13 cellular contexts compared by ENCODE assay signal in genomic region chr4:185709802-185710486, GRCh38.
A peak's percentile ranks its signal among the peaks of the same experiment; 100 is the strongest.
DNase-seq lines count a peak whose midpoint lies in the region; ATAC-seq and TF ChIP-seq lines count a peak whose summit lies in the region.
"Had no signal": no experiment of that assay in that cellular context is flagged by ENCODE, and none has a peak within 500 bp of the region (broad histone marks: within the 10 kb centered on the region; RNA-seq: fewer than 3 reads in every experiment).

No MANE protein-coding gene starts in this region.

- H3K27ac Mint-ChIP-seq in CD8-positive, alpha-beta T cell = no peak overlapping the region
- H3K27ac Mint-ChIP-seq: activated CD4-positive, alpha-beta memory T cell treated with anti-CD3 and anti-CD28 coated beads, Interleukin-2, amount 10 ng/mL, durations not matched to agents 7 days and 5 days had no signal

- no peak overlapping the region for H3K23ac ChIP-seq in IMR-90 (ENCODE audit: low read depth, low read length)

- ATAC-seq in IMR-90 (ENCODE audit: low read depth) (no peak), HG03108 (IDR thresholded peaks at IDR 0.05; ENCODE audit: unreplicated experiment) (no peak), HG03175 (IDR thresholded peaks at IDR 0.05; ENCODE audit: unreplicated experiment) (no peak)
- ATAC-seq in CD8-positive, alpha-beta T cell = no peak

- no peaks in the 10 kb centered on the region for H3K79me1 ChIP-seq in IMR-90 (ENCODE audit: low read depth in 1 of 2, low read length in 2 of 2)

- H2BK120ac ChIP-seq in IMR-90 (ENCODE audit: low read depth, low read length) = no peak overlapping the region

- H4K20me1 ChIP-seq in IMR-90 (ENCODE audit: insufficient read depth, low read length) = no peaks in the 10 kb centered on the region

- H3K27me3 Mint-ChIP-seq in CD8-positive, alpha-beta T cell (ENCODE audit: low read depth) = peaks cover 28% of the 10 kb centered on the region
- H3K27me3 Mint-ChIP-seq: activated CD4-positive, alpha-beta memory T cell treated with anti-CD3 and anti-CD28 coated beads, Interleukin-2, amount 10 ng/mL, durations not matched to agents 7 days and 5 days had no signal

- no peaks in the 10 kb centered on the region for H3K9me3 Mint-ChIP-seq in CD8-positive, alpha-beta T cell
- H3K9me3 Mint-ChIP-seq: activated CD4-positive, alpha-beta memory T cell treated with anti-CD3 and anti-CD28 coated beads, Interleukin-2, amount 10 ng/mL, durations not matched to agents 7 days and 5 days had no signal

- in situ Hi-C loops in IMR-90 (cut with MboI; ENCODE audit: low sequenced_read_pairs) = no loop called here
- in situ Hi-C loops in brain microvascular endothelial cell (cut with HindIII; ENCODE audit: low pct_ligation_motif_present, low sequenced_read_pairs) = no loop called here

- no peak overlapping the region for H3K18ac ChIP-seq in IMR-90 (ENCODE audit: low read depth, low read length)

- H3K9me3 ChIP-seq in IMR-90 (ENCODE audit: control insufficient read depth, insufficient read depth, low read length) (no peaks in the 10 kb centered on the region), suprapubic skin (no peaks in the 10 kb centered on the region)
- no peaks in the 10 kb centered on the region for H3K9me3 ChIP-seq in CD8-positive, alpha-beta T cell (ENCODE audit: low read length)
- H3K9me3 ChIP-seq: gastrocnemius medialis had no signal

- no peaks in the 10 kb centered on the region for H3K36me3 Mint-ChIP-seq in CD8-positive, alpha-beta T cell
- H3K36me3 Mint-ChIP-seq: CD4-positive, CD25-positive, alpha-beta regulatory T cell had no signal

- TF ChIP-seq RAD21 in IMR-90 (IDR thresholded peaks at IDR 0.05; ENCODE audit: low read length) = no peak

- no peak overlapping the region for H2AK5ac ChIP-seq in IMR-90 (ENCODE audit: low read depth, low read length)

- TF ChIP-seq POLR2A in IMR-90 (IDR thresholded peaks at IDR 0.05; ENCODE audit: low read depth, low read length) = no peak
- no peak for TF ChIP-seq POLR2A in suprapubic skin (IDR thresholded peaks at IDR 0.05)

- TF ChIP-seq EP300 in suprapubic skin (IDR thresholded peaks at IDR 0.05) = no peak

- no peak overlapping the region for H2AK9ac ChIP-seq in IMR-90 (replicated peaks; ENCODE audit: low read depth, low read length, poor library complexity)

- no peak overlapping the region for H2BK20ac ChIP-seq in IMR-90 (ENCODE audit: low read depth, low read length)

- dilution Hi-C loops in IMR-90 (cut with HindIII; ENCODE audit: low sequenced_read_pairs, unreplicated experiment) = no loop called here

- H3K4me3 Mint-ChIP-seq in CD8-positive, alpha-beta T cell = no peak overlapping the region
- H3K4me3 Mint-ChIP-seq: activated CD4-positive, alpha-beta memory T cell treated with anti-CD3 and anti-CD28 coated beads, Interleukin-2, amount 10 ng/mL, durations not matched to agents 7 days and 5 days; CD4-positive, CD25-positive, alpha-beta regulatory T cell had no signal

- H3K4me3 ChIP-seq in IMR-90 (ENCODE audit: insufficient read depth, low read depth, low read length) (no peak overlapping the region), brain microvascular endothelial cell (ENCODE audit: low read depth, low read length) (no peak overlapping the region), suprapubic skin (no peak overlapping the region)
- no peak overlapping the region for H3K4me3 ChIP-seq in CD8-positive, alpha-beta T cell (ENCODE audit: low read depth, low read length)
- H3K4me3 ChIP-seq: gastrocnemius medialis, tibial nerve had no signal

- H3K36me3 ChIP-seq in IMR-90 (ENCODE audit: control insufficient read depth, insufficient read depth, low read length) = no peaks in the 10 kb centered on the region
- H3K36me3 ChIP-seq in brain microvascular endothelial cell (replicated peaks) = no peaks in the 10 kb centered on the region
- no peaks in the 10 kb centered on the region for H3K36me3 ChIP-seq in suprapubic skin
- no peaks in the 10 kb centered on the region for H3K36me3 ChIP-seq in CD8-positive, alpha-beta T cell (ENCODE audit: insufficient read depth, low read length)
- H3K36me3 ChIP-seq: gastrocnemius medialis, tibial nerve had no signal

- H3K9me1 ChIP-seq in IMR-90 (ENCODE audit: insufficient read depth, low read length) = no peaks in the 10 kb centered on the region

- H3K4me2 ChIP-seq in IMR-90 (ENCODE audit: low read depth, low read length) = no peak overlapping the region

- intact Hi-C loops in IMR-90 (cut with micrococcal nuclease) = no loop called here
- intact Hi-C loops in CD8-positive, alpha-beta T cell (cut with DNase I, micrococcal nuclease) = no loop called here

- no peak overlapping the region for H2BK15ac ChIP-seq in IMR-90 (ENCODE audit: low read depth, low read length)

- no peak overlapping the region for H2AFZ ChIP-seq in IMR-90 (replicated peaks; ENCODE audit: low read length, poor library complexity)

- H4K5ac ChIP-seq in IMR-90 (ENCODE audit: low read depth, low read length) = no peak overlapping the region

- WGBS in IMR-90 (ENCODE audit: extremely low coverage in 2 of 2, insufficient read length in 1 of 2), 2 experiments = 78% methylated on average over 3 of the region's 8 CpGs; no CpG with 5 or more reads in 1 of the 2 experiments
- 76% methylated on average over 8 of the region's 8 CpGs for WGBS in suprapubic skin

- CTCF ChIA-PET in IMR-90 (lab: Yijun Ruan, JAX) = no interaction called here
- CTCF ChIA-PET in CD8-positive, alpha-beta T cell (lab: Charles Lee) = no interaction called here

- no peak overlapping the region for H3K4ac ChIP-seq in IMR-90 (ENCODE audit: low read depth, low read length)

- no peak overlapping the region for H4K91ac ChIP-seq in IMR-90 (ENCODE audit: insufficient read depth, low read depth, low read length)

- H3K9ac ChIP-seq in IMR-90 (ENCODE audit: low read depth, low read length) = no peak overlapping the region

- POLR2A ChIA-PET in IMR-90 (lab: Charles Lee; ENCODE audit: unreplicated experiment) = no interaction called here
- POLR2A ChIA-PET in CD8-positive, alpha-beta T cell (lab: Charles Lee) = no interaction called here

- H3K4me1 Mint-ChIP-seq in CD8-positive, alpha-beta T cell (ENCODE audit: low read depth) = no peaks in the 10 kb centered on the region
- H3K4me1 Mint-ChIP-seq: activated CD4-positive, alpha-beta memory T cell treated with anti-CD3 and anti-CD28 coated beads, Interleukin-2, amount 10 ng/mL, durations not matched to agents 7 days and 5 days; CD4-positive, CD25-positive, alpha-beta regulatory T cell had no signal

- H3K27me3 ChIP-seq in IMR-90 (ENCODE audit: control insufficient read depth, insufficient read depth, low read length) (peaks cover 3% of the 10 kb centered on the region; the same call in 1 of the 2 replicates), brain microvascular endothelial cell (replicated peaks) (no peaks in the 10 kb centered on the region), suprapubic skin (no peaks in the 10 kb centered on the region)
- no peaks in the 10 kb centered on the region for H3K27me3 ChIP-seq in CD8-positive, alpha-beta T cell (ENCODE audit: insufficient read depth, low read length)
- H3K27me3 ChIP-seq: gastrocnemius medialis, tibial nerve had no signal

- DNase-seq in IMR-90 (no peak), brain microvascular endothelial cell (peak; percentile 72), iris pigment epithelial cell (ENCODE audit: low read depth) (peak; percentile 88), suprapubic skin (ENCODE audit: low spot score in 2 of 2) (no peak)
- no peak for DNase-seq in CD8-positive, alpha-beta T cell
- DNase-seq: activated CD4-positive, alpha-beta memory T cell treated with anti-CD3 and anti-CD28 coated beads, Interleukin-2, amount 10 ng/mL, durations not matched to agents 7 days and 5 days; CD4-positive, CD25-positive, alpha-beta regulatory T cell; GF-D8; NCI-H1048 had no signal

- H3K27ac ChIP-seq in IMR-90 (ENCODE audit: insufficient read depth, low read length) (no peak overlapping the region), brain microvascular endothelial cell (peak overlapping the region; percentile 82), suprapubic skin (peak overlapping the region; percentile 47)
- H3K27ac ChIP-seq in CD8-positive, alpha-beta T cell (ENCODE audit: low read depth, low read length) = no peak overlapping the region

- TF ChIP-seq CTCF in IMR-90 (conservative IDR thresholded peaks at IDR 0.05; ENCODE audit: low read depth, low read length) (no peak), brain microvascular endothelial cell (IDR thresholded peaks at IDR 0.05; ENCODE audit: low read depth, low read length, missing control alignments) (no peak), suprapubic skin (IDR thresholded peaks at IDR 0.05) (no peak)
- no peak for TF ChIP-seq CTCF in CD8-positive, alpha-beta T cell (IDR thresholded peaks at IDR 0.05)

- H3K4me1 ChIP-seq in IMR-90 (ENCODE audit: control insufficient read depth, insufficient read depth, low read length) = peaks cover 2% of the 10 kb centered on the region; the same call in 1 of the 2 replicates
- peaks cover 7% of the 10 kb centered on the region for H3K4me1 ChIP-seq in suprapubic skin
- no peaks in the 10 kb centered on the region for H3K4me1 ChIP-seq in CD8-positive, alpha-beta T cell (ENCODE audit: insufficient read depth, low read length)
- H3K4me1 ChIP-seq: gastrocnemius medialis had no signal

- no peak overlapping the region for H2BK5ac ChIP-seq in IMR-90 (ENCODE audit: low read depth, low read length, poor library complexity, severe bottlenecking)

- BruUV-seq in IMR-90 (replicated peaks; lab: Mats Ljungman, UMichigan) = no TSS peak

- no peak overlapping the region for H3K14ac ChIP-seq in IMR-90 (replicated peaks; ENCODE audit: low read depth, low read length)

- H4K8ac ChIP-seq in IMR-90 (ENCODE audit: low read depth in 2 of 2, low read length in 2 of 2) = no peak overlapping the region

- no peak overlapping the region for H3K56ac ChIP-seq in IMR-90 (ENCODE audit: extremely low read depth, insufficient read depth, low read length)

TF ChIP-seq in IMR-90, 13 proteins besides CTCF, POLR2A, EP300 and RAD21:
- TF ChIP-seq MAFK (IDR thresholded peaks at IDR 0.05; ENCODE audit: low read depth, low read length) (no peak), CEBPB (IDR thresholded peaks at IDR 0.05; ENCODE audit: low read depth, low read length) (peak; percentile 40; the same call in 1 of the 2 replicates), FOS (IDR thresholded peaks at IDR 0.05; ENCODE audit: low read depth, low read length) (no peak), MXI1 (IDR thresholded peaks at IDR 0.05; ENCODE audit: borderline replicate concordance, low read depth, low read length) (no peak)
- TF ChIP-seq, protein P1, sequence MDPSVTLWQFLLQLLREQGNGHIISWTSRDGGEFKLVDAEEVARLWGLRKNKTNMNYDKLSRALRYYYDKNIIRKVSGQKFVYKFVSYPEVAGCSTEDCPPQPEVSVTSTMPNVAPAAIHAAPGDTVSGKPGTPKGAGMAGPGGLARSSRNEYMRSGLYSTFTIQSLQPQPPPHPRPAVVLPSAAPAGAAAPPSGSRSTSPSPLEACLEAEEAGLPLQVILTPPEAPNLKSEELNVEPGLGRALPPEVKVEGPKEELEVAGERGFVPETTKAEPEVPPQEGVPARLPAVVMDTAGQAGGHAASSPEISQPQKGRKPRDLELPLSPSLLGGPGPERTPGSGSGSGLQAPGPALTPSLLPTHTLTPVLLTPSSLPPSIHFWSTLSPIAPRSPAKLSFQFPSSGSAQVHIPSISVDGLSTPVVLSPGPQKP (IDR thresholded peaks at IDR 0.05; ENCODE audit: borderline replicate concordance, low read depth, low read length) = no peak

Comparison
In these comparisons a context has a peak if more than half of its experiments do, and no peak if none do; other contexts are left out.
1. DNase-seq: peak in brain microvascular endothelial cell (single experiment) and iris pigment epithelial cell (single experiment); none in IMR-90 (single experiment), suprapubic skin (0 of 2) and CD8-positive, alpha-beta T cell (0 of 7).
2. H3K27ac ChIP-seq: peak in brain microvascular endothelial cell (single experiment) and suprapubic skin (single experiment); none in IMR-90 (single experiment) and CD8-positive, alpha-beta T cell (single experiment).